20 cellular contexts compared by ENCODE assay signal in genomic region chr2:173720310-173720709, GRCh38.
DNase-seq lines count a peak whose midpoint lies in the region; ATAC-seq, FAIRE-seq and TF ChIP-seq lines count a peak whose summit lies in the region.
"Had no signal": no experiment of that assay in that cellular context is flagged by ENCODE, and none has a peak within 500 bp of the region (broad histone marks: within the 10 kb centered on the region; RNA-seq: fewer than 3 reads in every experiment).

No MANE protein-coding gene starts in this region.

- H3K27ac Mint-ChIP-seq in astrocyte (ENCODE audit: unreplicated experiment): no peak overlapping the region
- H3K27ac Mint-ChIP-seq: neural progenitor cell had no signal

- no peak for TF ChIP-seq CTCF in astrocyte (IDR thresholded peaks at IDR 0.05; ENCODE audit: insufficient read depth, low read depth, low read length)
- no peak for TF ChIP-seq CTCF in foreskin fibroblast (IDR thresholded peaks at IDR 0.05; ENCODE audit: low read depth, low read length)

- no peak for TF ChIP-seq POLR2A in H54 (IDR thresholded peaks at IDR 0.05; ENCODE audit: low read depth, low read length)

- H3K4me1 Mint-ChIP-seq in astrocyte (ENCODE audit: low read depth, unreplicated experiment): peaks cover 2% of the 10 kb centered on the region

- no peak overlapping the region for H2AFZ ChIP-seq in astrocyte (ENCODE audit: low read depth, low read length)
- H2AFZ ChIP-seq: neural progenitor cell had no signal

- H3K4me3 Mint-ChIP-seq in astrocyte (ENCODE audit: unreplicated experiment): no peak overlapping the region
- H3K4me3 Mint-ChIP-seq: neural progenitor cell had no signal

- no peak overlapping the region for H3K4me2 ChIP-seq in astrocyte (ENCODE audit: low read length)
- H3K4me2 ChIP-seq: neural progenitor cell had no signal

- FAIRE-seq in H54 (lab: Jason Lieb, UNC) (no peak), astrocyte (lab: Jason Lieb, UNC) (no peak)

- in situ Hi-C loops in ACHN (cut with HindIII; ENCODE audit: low pct_ligation_motif_present, low pct_unique_long_range_greater_than_20kb, low sequenced_read_pairs): no loop called here

- H3K27ac ChIP-seq in astrocyte (ENCODE audit: low read depth, low read length): no peak overlapping the region
- H3K27ac ChIP-seq: neural progenitor cell, right atrium auricular region had no signal

- H3K9me3 ChIP-seq in astrocyte (ENCODE audit: insufficient read depth, low read depth, low read length): no peaks in the 10 kb centered on the region
- H3K9me3 ChIP-seq: right atrium auricular region had no signal

- ATAC-seq in GM18502 (IDR thresholded peaks at IDR 0.05; ENCODE audit: poor library complexity, unreplicated experiment): no peak
- ATAC-seq: activated CD4-positive, CD25-positive, alpha-beta regulatory T cell treated with anti-CD3 and anti-CD28 coated beads, Interleukin-2, amount 50 U/mL, for 24 hours; Panc1 had no signal

- H3K4me1 ChIP-seq in astrocyte (ENCODE audit: insufficient read depth, low read length): no peaks in the 10 kb centered on the region
- H3K4me1 ChIP-seq: neural progenitor cell, right atrium auricular region had no signal

- H3K9me3 Mint-ChIP-seq in astrocyte (ENCODE audit: unreplicated experiment): peaks cover 3% of the 10 kb centered on the region
- H3K9me3 Mint-ChIP-seq: neural progenitor cell had no signal

- H3K4me3 ChIP-seq in astrocyte (ENCODE audit: insufficient read depth, low read depth, low read length) (no peak overlapping the region), foreskin fibroblast (ENCODE audit: low read depth in 1 of 2, low read length in 2 of 2) (no peak overlapping the region)
- H3K4me3 ChIP-seq: neural progenitor cell, right atrium auricular region had no signal

- no peaks in the 10 kb centered on the region for H3K36me3 Mint-ChIP-seq in astrocyte (ENCODE audit: low read depth, unreplicated experiment)
- H3K36me3 Mint-ChIP-seq: neural progenitor cell had no signal

- H3K36me3 ChIP-seq in astrocyte (ENCODE audit: insufficient read depth, low read length): no peaks in the 10 kb centered on the region
- H3K36me3 ChIP-seq: neural progenitor cell, right atrium auricular region had no signal

- H4K20me1 ChIP-seq in astrocyte (ENCODE audit: insufficient read depth, low read length): no peaks in the 10 kb centered on the region

- no peaks in the 10 kb centered on the region for H3K27me3 ChIP-seq in astrocyte (ENCODE audit: insufficient read depth, low read length)
- H3K27me3 ChIP-seq: neural progenitor cell, right atrium auricular region had no signal

- no peak overlapping the region for H3K9ac ChIP-seq in astrocyte (ENCODE audit: low read length)
- H3K9ac ChIP-seq: neural progenitor cell had no signal

- peak; percentile 48 for DNase-seq in AG08396 (ENCODE audit: low spot score)
- peak; percentile 6 for DNase-seq in H54 (ENCODE audit: insufficient read length, low spot score)
- peak; percentile 42 for DNase-seq in astrocyte (ENCODE audit: low read depth)
- DNase-seq in foreskin fibroblast: peak; percentile 20 to 69
- no peak for DNase-seq in amygdala (lab: John Stamatoyannopoulos, UW)
- no peak for DNase-seq in ACHN
- no peak for DNase-seq in NCI-H2227 (lab: John Stamatoyannopoulos, UW; ENCODE audit: unreplicated experiment)
- DNase-seq: activated naive CD4-positive, alpha-beta T cell treated with anti-CD3 and anti-CD28 coated beads, Interleukin-2, amount 50 U/mL, for 16 hours; caudate nucleus; DMS153; effector CD8-positive, alpha-beta T cell; mammary epithelial cell; NCI-H2081; NCI-H69; stimulated activated CD4-positive, alpha-beta T cell treated with anti-CD3 and anti-CD28 coated beads, Interleukin-2, amount 100 ng/mL, for 24 hours had no signal

- H3K27me3 Mint-ChIP-seq in astrocyte (ENCODE audit: low read depth, unreplicated experiment): peaks cover 9% of the 10 kb centered on the region

- H3K79me2 ChIP-seq in astrocyte (ENCODE audit: insufficient read depth, low read length): no peaks in the 10 kb centered on the region

Comparison
In these comparisons a context has a peak if more than half of its experiments do, and no peak if none do; other contexts are left out.
1. DNase-seq: peak in AG08396 (single experiment), H54 (single experiment), astrocyte (single experiment) and foreskin fibroblast (2 of 2); none in amygdala (0 of 56), ACHN (single experiment) and NCI-H2227 (single experiment).